In the genomic region with DNA sequence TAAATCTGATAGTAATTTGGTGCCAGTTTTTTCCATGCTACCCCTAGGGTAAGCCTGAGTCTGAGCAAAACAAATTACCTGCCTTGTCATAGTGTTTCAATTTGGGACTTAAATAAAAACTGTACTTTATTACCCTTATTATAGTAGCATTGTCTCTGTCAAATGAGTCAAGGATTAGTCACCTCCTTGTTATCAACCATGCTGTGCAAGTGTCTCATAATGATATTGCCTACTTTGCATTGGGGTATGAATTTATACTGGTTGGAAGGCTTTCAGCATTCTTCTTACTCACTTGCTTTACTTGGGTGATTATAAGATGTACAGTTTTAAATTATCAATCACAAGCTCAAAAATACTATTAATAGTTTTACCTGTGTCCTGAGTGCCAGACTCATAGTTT, we compare ENCODE assay signal across 14 cellular contexts.
A peak's percentile ranks its signal among the peaks of the same experiment; 100 is the strongest.
DNase-seq lines count a peak whose midpoint lies in the region; ATAC-seq, FAIRE-seq and TF ChIP-seq lines count a peak whose summit lies in the region.
"Had no signal": no experiment of that assay in that cellular context is flagged by ENCODE, and none has a peak within 500 bp of the region (broad histone marks: within the 10 kb centered on the region; RNA-seq: fewer than 3 reads in every experiment).

No MANE protein-coding gene starts in this region.

- H3K79me2 ChIP-seq in endothelial cell of umbilical vein (ENCODE audit: control insufficient read depth, insufficient read depth, low read length) (no peaks in the 10 kb centered on the region), neural progenitor cell (ENCODE audit: low read depth) (no peaks in the 10 kb centered on the region)

- H3F3A ChIP-seq in neural progenitor cell (ENCODE audit: low read depth) = no peaks in the 10 kb centered on the region

- TF ChIP-seq POLR2A in breast epithelium (IDR thresholded peaks at IDR 0.05) (no peak), endothelial cell of umbilical vein (IDR thresholded peaks at IDR 0.05; ENCODE audit: low read depth, low read length) (no peak), upper lobe of left lung (IDR thresholded peaks at IDR 0.05) (no peak)

- H3K9ac ChIP-seq in endothelial cell of umbilical vein (replicated peaks; ENCODE audit: extremely low read depth, insufficient read depth, low read length) (no peak overlapping the region), neural progenitor cell (no peak overlapping the region)

- H3K27me3 ChIP-seq in breast epithelium (no peaks in the 10 kb centered on the region), endothelial cell of umbilical vein (ENCODE audit: control insufficient read depth in 2 of 2, insufficient read depth in 2 of 2, low read length in 2 of 2) (no peaks in the 10 kb centered on the region), upper lobe of left lung (no peaks in the 10 kb centered on the region), neural progenitor cell (no peaks in the 10 kb centered on the region)
- H3K27me3 ChIP-seq: upper lobe of right lung had no signal

- TF ChIP-seq CTCF in MCF 10A (IDR thresholded peaks at IDR 0.05; ENCODE audit: unreplicated experiment) = no peak
- no peak for TF ChIP-seq CTCF in breast epithelium (IDR thresholded peaks at IDR 0.05)
- TF ChIP-seq CTCF in endothelial cell of umbilical vein (IDR thresholded peaks at IDR 0.05; ENCODE audit: extremely low read depth in 1 of 2, insufficient read depth in 1 of 2, low read depth in 1 of 2, low read length in 2 of 2) = no peak
- no peak for TF ChIP-seq CTCF in upper lobe of left lung (IDR thresholded peaks at IDR 0.05)
- no peak for TF ChIP-seq CTCF in neural progenitor cell (IDR thresholded peaks at IDR 0.05)

- dilution Hi-C loops in endothelial cell of umbilical vein (cut with MboI; ENCODE audit: extremely low pct_ligation_motif_present, low sequenced_read_pairs) = no loop called here

- no peak for FAIRE-seq in endothelial cell of umbilical vein (lab: Jason Lieb, UNC)

- no TSS peak for BruUV-seq in MCF 10A (replicated peaks; lab: Mats Ljungman, UMichigan)
- BruUV-seq in endothelial cell of umbilical vein (replicated peaks; lab: Mats Ljungman, UMichigan) = no TSS peak

- H3K27me3 Mint-ChIP-seq in MCF 10A (ENCODE audit: insufficient read depth, unreplicated experiment) = peaks cover 69% of the 10 kb centered on the region
- H3K27me3 Mint-ChIP-seq in neural progenitor cell (ENCODE audit: insufficient read depth, low read depth) = no peaks in the 10 kb centered on the region
- H3K27me3 Mint-ChIP-seq: central memory CD8-positive, alpha-beta T cell had no signal

- no peak overlapping the region for H2AFZ ChIP-seq in endothelial cell of umbilical vein (ENCODE audit: low read depth, low read length)
- no peak overlapping the region for H2AFZ ChIP-seq in neural progenitor cell (replicated peaks)

- H3K4me1 Mint-ChIP-seq in MCF 10A (ENCODE audit: insufficient read depth, unreplicated experiment) (peaks cover 6% of the 10 kb centered on the region), neural progenitor cell (no peaks in the 10 kb centered on the region)
- H3K4me1 Mint-ChIP-seq: central memory CD8-positive, alpha-beta T cell had no signal

- no peaks in the 10 kb centered on the region for H3K9me3 ChIP-seq in breast epithelium
- no peaks in the 10 kb centered on the region for H3K9me3 ChIP-seq in endothelial cell of umbilical vein (replicated peaks; ENCODE audit: control insufficient read depth, insufficient read depth, low read length)
- no peaks in the 10 kb centered on the region for H3K9me3 ChIP-seq in upper lobe of left lung
- no peaks in the 10 kb centered on the region for H3K9me3 ChIP-seq in neural progenitor cell (ENCODE audit: low read depth)
- H3K9me3 ChIP-seq: upper lobe of right lung had no signal

- H3K36me3 ChIP-seq in breast epithelium = no peaks in the 10 kb centered on the region
- H3K36me3 ChIP-seq in endothelial cell of umbilical vein (ENCODE audit: control insufficient read depth in 2 of 2, extremely low read depth in 1 of 2, insufficient read depth in 2 of 2, low read length in 2 of 2) = no peaks in the 10 kb centered on the region
- no peaks in the 10 kb centered on the region for H3K36me3 ChIP-seq in upper lobe of left lung
- H3K36me3 ChIP-seq in neural progenitor cell = no peaks in the 10 kb centered on the region
- H3K36me3 ChIP-seq: upper lobe of right lung had no signal

- no peaks in the 10 kb centered on the region for H3K9me3 Mint-ChIP-seq in MCF 10A (ENCODE audit: unreplicated experiment)
- no peaks in the 10 kb centered on the region for H3K9me3 Mint-ChIP-seq in neural progenitor cell

- intact Hi-C loops in MCF 10A (cut with micrococcal nuclease) = no loop called here
- intact Hi-C loops in breast epithelium (cut with DNase I; ENCODE audit: low total_unique reads) = no loop called here
- intact Hi-C loops in endothelial cell of umbilical vein (cut with micrococcal nuclease) = no loop called here

- H3K4me1 ChIP-seq in breast epithelium = no peaks in the 10 kb centered on the region
- H3K4me1 ChIP-seq in endothelial cell of umbilical vein (ENCODE audit: control insufficient read depth, extremely low read depth, insufficient read depth, low read length) = no peaks in the 10 kb centered on the region
- no peaks in the 10 kb centered on the region for H3K4me1 ChIP-seq in upper lobe of left lung
- peaks cover 9% of the 10 kb centered on the region for H3K4me1 ChIP-seq in neural progenitor cell
- H3K4me1 ChIP-seq: upper lobe of right lung had no signal

- no peak overlapping the region for H3K27ac Mint-ChIP-seq in MCF 10A (ENCODE audit: low read depth, unreplicated experiment)
- H3K27ac Mint-ChIP-seq in neural progenitor cell = no peak overlapping the region
- H3K27ac Mint-ChIP-seq: activated CD8-positive, alpha-beta T cell treated with anti-CD3 and anti-CD28 coated beads, Interleukin-2, amount 10 ng/mL, durations not matched to agents 7 days and 5 days had no signal

- no peaks in the 10 kb centered on the region for H4K20me1 ChIP-seq in endothelial cell of umbilical vein (replicated peaks; ENCODE audit: control insufficient read depth, extremely low read depth, insufficient read depth, low read length)
- H4K20me1 ChIP-seq in neural progenitor cell (ENCODE audit: low read depth) = no peaks in the 10 kb centered on the region

- peak; percentile 42 for DNase-seq in MCF 10A (ENCODE audit: unreplicated experiment)
- DNase-seq in breast epithelium (ENCODE audit: low spot score in 2 of 2) = no peak
- peak; percentile 34 for DNase-seq in OCI-M1 (lab: John Stamatoyannopoulos, UW)
- no peak for DNase-seq in endothelial cell of umbilical vein (ENCODE audit: low read depth, low spot score)
- no peak for DNase-seq in upper lobe of left lung
- no peak for DNase-seq in NCI-H510A (lab: John Stamatoyannopoulos, UW)
- DNase-seq in neural progenitor cell (ENCODE audit: low spot score) = no peak
- no peak for DNase-seq in AG08395 (ENCODE audit: low spot score)
- DNase-seq: activated CD8-positive, alpha-beta T cell treated with anti-CD3 and anti-CD28 coated beads, Interleukin-2, amount 10 ng/mL, durations not matched to agents 7 days and 5 days; activated effector memory CD4-positive, alpha-beta T cell treated with anti-CD3 and anti-CD28 coated beads, Interleukin-2, amount 50 U/mL, for 16 hours; PC-9; stimulated activated CD4-positive, alpha-beta T cell treated with anti-CD3 and anti-CD28 coated beads, Interleukin-15, amount 100 ng/mL, for 24 hours; upper lobe of right lung had no signal

- CTCF ChIA-PET in MCF 10A (lab: Yijun Ruan, JAX) = no interaction called here
- CTCF ChIA-PET in endothelial cell of umbilical vein (lab: Charles Lee) = no interaction called here

- H3K9me1 ChIP-seq in endothelial cell of umbilical vein (replicated peaks; ENCODE audit: control insufficient read depth, extremely low read depth, insufficient read depth, low read length) = no peaks in the 10 kb centered on the region

- H3K36me3 Mint-ChIP-seq in MCF 10A (ENCODE audit: insufficient read depth, unreplicated experiment) (no peaks in the 10 kb centered on the region), neural progenitor cell (no peaks in the 10 kb centered on the region)

- H3K27ac ChIP-seq in breast epithelium (no peak overlapping the region), endothelial cell of umbilical vein (ENCODE audit: insufficient read depth, low read depth, low read length) (no peak overlapping the region), upper lobe of left lung (no peak overlapping the region), neural progenitor cell (no peak overlapping the region)
- H3K27ac ChIP-seq: PC-9, upper lobe of right lung had no signal

- H3K4me3 Mint-ChIP-seq in MCF 10A (ENCODE audit: unreplicated experiment) (no peak overlapping the region), neural progenitor cell (no peak overlapping the region)
- H3K4me3 Mint-ChIP-seq: activated CD8-positive, alpha-beta T cell treated with anti-CD3 and anti-CD28 coated beads, Interleukin-2, amount 10 ng/mL, durations not matched to agents 7 days and 5 days; central memory CD8-positive, alpha-beta T cell had no signal

- H3K4me2 ChIP-seq in endothelial cell of umbilical vein (ENCODE audit: insufficient read depth, low read length) = no peak overlapping the region
- H3K4me2 ChIP-seq in neural progenitor cell = no peak overlapping the region
- H3K4me2 ChIP-seq: PC-9 had no signal

- H3K4me3 ChIP-seq in breast epithelium (no peak overlapping the region), endothelial cell of umbilical vein (replicated peaks in 1 of 3; ENCODE audit: insufficient read depth in 1 of 3, low read depth in 1 of 3, low read length in 3 of 3) (no peak overlapping the region), upper lobe of left lung (no peak overlapping the region), neural progenitor cell (no peak overlapping the region)
- H3K4me3 ChIP-seq: PC-9, upper lobe of right lung had no signal

- no peak for TF ChIP-seq EP300 in upper lobe of left lung (IDR thresholded peaks at IDR 0.05)

- ATAC-seq in upper lobe of left lung (ENCODE audit: low FRiP score in 2 of 2) = no peak
- ATAC-seq: activated CD8-positive, alpha-beta T cell treated with anti-CD3 and anti-CD28 coated beads, Interleukin-2, amount 10 ng/mL, durations not matched to agents 7 days and 5 days; upper lobe of right lung had no signal

- POLR2A ChIA-PET in MCF 10A (lab: Yijun Ruan, JAX) (interaction anchor here (0.6 kb wide), 1 partner anchor 445 kb away, joined by 5 read pairs; no protein-coding TSS in a partner anchor), endothelial cell of umbilical vein (lab: Charles Lee) (no interaction called here)

TF ChIP-seq in endothelial cell of umbilical vein, 7 proteins besides CTCF, POLR2A, EP300 and RAD21:
- TF ChIP-seq FOS (IDR thresholded peaks at IDR 0.05; ENCODE audit: borderline replicate concordance, insufficient read depth, low read length) (peak; percentile 36), POLR2AphosphoS5 (IDR thresholded peaks at IDR 0.05; ENCODE audit: insufficient read depth, low read depth, low read length) (no peak)

Comparison
In these comparisons a context has a peak if more than half of its experiments do, and no peak if none do; other contexts are left out.
1. DNase-seq: peak in MCF 10A (single experiment) and OCI-M1 (single experiment); none in breast epithelium (0 of 2), endothelial cell of umbilical vein (single experiment), upper lobe of left lung (0 of 2), NCI-H510A (single experiment), neural progenitor cell (single experiment) and AG08395 (single experiment).